In genomic region chrX:25144043-25144940, GRCh38 we compare ENCODE assay signal across 8 cellular contexts.
DNase-seq lines count a peak whose midpoint lies in the region; ATAC-seq and TF ChIP-seq lines count a peak whose summit lies in the region.

No MANE protein-coding gene starts in this region.

- no peak overlapping the region for H3K27ac ChIP-seq in OCI-LY3 (ENCODE audit: low read length)

- peak overlapping the region; percentile 34; the same call in 1 of the 2 replicates for H2AFZ ChIP-seq in OCI-LY3 (ENCODE audit: low read depth, low read length)

- H3K36me3 ChIP-seq in OCI-LY3 (replicated peaks; ENCODE audit: low read depth, low read length) = no peaks in the 10 kb centered on the region

- intact Hi-C loops in Right ventricle myocardium superior (cut with DNase I) = loop anchor here (10.0 kb wide), 1 partner anchor 299 kb away; no protein-coding TSS in a partner anchor
- intact Hi-C loops in posterior vena cava (cut with DNase I) = no loop called here

- H3K9ac ChIP-seq in OCI-LY3 (ENCODE audit: low read length) = no peak overlapping the region

- H3K4me1 ChIP-seq in OCI-LY3 (ENCODE audit: low read length) = no peaks in the 10 kb centered on the region

- no peaks in the 10 kb centered on the region for H3K79me2 ChIP-seq in OCI-LY3 (ENCODE audit: low read length)

- H3K9me3 ChIP-seq in OCI-LY3 (ENCODE audit: insufficient read depth, low read length) = no peaks in the 10 kb centered on the region

- H3K4me3 ChIP-seq in HFF-Myc (replicated peaks; ENCODE audit: low read depth, low read length) (no peak overlapping the region), OCI-LY3 (ENCODE audit: low read length) (peak overlapping the region; percentile 50)

- ATAC-seq in Right ventricle myocardium superior (ENCODE audit: poor library complexity) (peak; percentile 53), HG02970 (IDR thresholded peaks at IDR 0.05; ENCODE audit: low FRiP score, unreplicated experiment) (no peak), GM21717 (IDR thresholded peaks at IDR 0.05; ENCODE audit: unreplicated experiment) (no peak)

- no peaks in the 10 kb centered on the region for H3K27me3 ChIP-seq in OCI-LY3 (ENCODE audit: low read depth, low read length)

- TF ChIP-seq CTCF in HFF-Myc (IDR thresholded peaks at IDR 0.05; ENCODE audit: low read depth, low read length, missing control alignments) (peak; percentile 60), OCI-LY3 (IDR thresholded peaks at IDR 0.05; ENCODE audit: low read depth, low read length) (peak; percentile 85)

- H3K4me2 ChIP-seq in OCI-LY3 (ENCODE audit: low read length) = peak overlapping the region; percentile 74

- DNase-seq in COLO668 (lab: John Stamatoyannopoulos, UW; ENCODE audit: unreplicated experiment) (peak; percentile 54), HFF-Myc (ENCODE audit: extremely low read depth, low read depth) (peak; percentile 1), Right ventricle myocardium superior (peak; percentile 64), posterior vena cava (ENCODE audit: low spot score) (peak; percentile 85)
- DNase-seq in activated naive CD4-positive, alpha-beta T cell treated with Interleukin-2 at 50 U/mL for 16 hours = peak; percentile 33

- H4K20me1 ChIP-seq in OCI-LY3 (ENCODE audit: insufficient read depth, low read length) = no peaks in the 10 kb centered on the region

Comparison
In these comparisons a context has a peak if more than half of its experiments do, and no peak if none do; other contexts are left out.
1. DNase-seq: peak in every context shown above with its lines; median percentile 85 in posterior vena cava; 64 in Right ventricle myocardium superior; 54 in COLO668; 33 in activated naive CD4-positive, alpha-beta T cell treated with Interleukin-2 at 50 U/mL for 16 hours; 1 in HFF-Myc.